9 cellular contexts compared by ENCODE assay signal in genomic region chr1:160209041-160209655, GRCh38. TPM values are rescaled to one million over a fixed set of nuclear protein-coding genes. Genes with fewer than 3 reads are reported as not detected.
DNase-seq lines count a peak whose midpoint lies in the region; ATAC-seq and TF ChIP-seq lines count a peak whose summit lies in the region.
"Had no signal": no experiment of that assay in that cellular context is flagged by ENCODE, and none has a peak within 500 bp of the region (broad histone marks: within the 10 kb centered on the region; RNA-seq: fewer than 3 reads in every experiment).

No MANE protein-coding gene starts in this region.

- peaks cover 32% of the 10 kb centered on the region for H3K4me1 Mint-ChIP-seq in activated CD8-positive, alpha-beta memory T cell treated with anti-CD3 and anti-CD28 coated beads, Interleukin-2, amount 10 ng/mL, durations not matched to agents 7 days and 5 days
- peaks cover 26% of the 10 kb centered on the region for H3K4me1 Mint-ChIP-seq in activated naive CD8-positive, alpha-beta T cell treated with anti-CD3 and anti-CD28 coated beads, Interleukin-2, amount 10 ng/mL, durations not matched to agents 7 days and 5 days

- H3K9me3 ChIP-seq in lung (ENCODE audit: control insufficient read depth in 2 of 2, insufficient read depth in 1 of 2, low read length in 1 of 2) = peaks cover 0 to 3% of the 10 kb centered on the region in 2 donors
- H3K9me3 ChIP-seq in effector memory CD4-positive, alpha-beta T cell (ENCODE audit: control insufficient read depth, low read length) = no peaks in the 10 kb centered on the region

- POLR2A ChIA-PET in activated naive CD8-positive, alpha-beta T cell treated with anti-CD3 and anti-CD28 coated beads, Interleukin-2, amount 10 ng/mL, durations not matched to agents 7 days and 5 days (lab: Charles Lee) = interaction anchor here (1.4 kb wide), 1 partner anchor 10 kb away, joined by 3 read pairs; no protein-coding TSS in a partner anchor

- ATAC-seq in activated CD8-positive, alpha-beta memory T cell treated with anti-CD3 and anti-CD28 coated beads, Interleukin-2, amount 10 ng/mL, durations not matched to agents 7 days and 5 days = no peak
- ATAC-seq in activated naive CD8-positive, alpha-beta T cell treated with anti-CD3 and anti-CD28 coated beads, Interleukin-2, amount 10 ng/mL, durations not matched to agents 7 days and 5 days (ENCODE audit: low read depth) = no peak
- ATAC-seq in lung (ENCODE audit: insufficient read depth, low FRiP score) (no peak), HG03097 (IDR thresholded peaks at IDR 0.05; ENCODE audit: low FRiP score, unreplicated experiment) (no peak)

- no peaks in the 10 kb centered on the region for H3K27me3 ChIP-seq in lung (ENCODE audit: control insufficient read depth, insufficient read depth)
- H3K27me3 ChIP-seq in effector memory CD4-positive, alpha-beta T cell (replicated peaks; ENCODE audit: control insufficient read depth, insufficient read depth, low read length, poor library complexity, severe bottlenecking) = no peaks in the 10 kb centered on the region

- peaks cover 18% of the 10 kb centered on the region for H3K36me3 Mint-ChIP-seq in activated CD8-positive, alpha-beta memory T cell treated with anti-CD3 and anti-CD28 coated beads, Interleukin-2, amount 10 ng/mL, durations not matched to agents 7 days and 5 days
- peaks cover 9% of the 10 kb centered on the region for H3K36me3 Mint-ChIP-seq in activated naive CD8-positive, alpha-beta T cell treated with anti-CD3 and anti-CD28 coated beads, Interleukin-2, amount 10 ng/mL, durations not matched to agents 7 days and 5 days

- WGBS in lung, 2 donors = 59 to 77% methylated on average over 5 of the region's 5 CpGs

- no peaks in the 10 kb centered on the region for H3K27me3 Mint-ChIP-seq in activated CD8-positive, alpha-beta memory T cell treated with anti-CD3 and anti-CD28 coated beads, Interleukin-2, amount 10 ng/mL, durations not matched to agents 7 days and 5 days
- H3K27me3 Mint-ChIP-seq in activated naive CD8-positive, alpha-beta T cell treated with anti-CD3 and anti-CD28 coated beads, Interleukin-2, amount 10 ng/mL, durations not matched to agents 7 days and 5 days = no peaks in the 10 kb centered on the region

- H3K27ac ChIP-seq in lung (ENCODE audit: low read depth in 1 of 2, low read length in 1 of 2) (peak overlapping the region; percentile 11 to 36), substantia nigra (ENCODE audit: low read depth, low read length, poor library complexity, severe bottlenecking) (peak overlapping the region; percentile 90)
- no peak overlapping the region for H3K27ac ChIP-seq in effector memory CD4-positive, alpha-beta T cell (ENCODE audit: insufficient read depth, low read length, poor library complexity, severe bottlenecking)

- peak overlapping the region; percentile 23 for H3K27ac Mint-ChIP-seq in activated CD8-positive, alpha-beta memory T cell treated with anti-CD3 and anti-CD28 coated beads, Interleukin-2, amount 10 ng/mL, durations not matched to agents 7 days and 5 days
- H3K27ac Mint-ChIP-seq in activated naive CD8-positive, alpha-beta T cell treated with anti-CD3 and anti-CD28 coated beads, Interleukin-2, amount 10 ng/mL, durations not matched to agents 7 days and 5 days = peak overlapping the region; percentile 10

- H3K9me3 Mint-ChIP-seq in activated CD8-positive, alpha-beta memory T cell treated with anti-CD3 and anti-CD28 coated beads, Interleukin-2, amount 10 ng/mL, durations not matched to agents 7 days and 5 days (ENCODE audit: low read depth) = no peaks in the 10 kb centered on the region
- no peaks in the 10 kb centered on the region for H3K9me3 Mint-ChIP-seq in activated naive CD8-positive, alpha-beta T cell treated with anti-CD3 and anti-CD28 coated beads, Interleukin-2, amount 10 ng/mL, durations not matched to agents 7 days and 5 days

- no peak overlapping the region for H3K4me3 ChIP-seq in lung
- H3K4me3 ChIP-seq in effector memory CD4-positive, alpha-beta T cell (ENCODE audit: insufficient read depth, low read depth, low read length, poor library complexity, severe bottlenecking) = no peak overlapping the region

- H3K36me3 ChIP-seq in lung (ENCODE audit: control insufficient read depth in 2 of 2, insufficient read depth in 2 of 2, low read length in 2 of 2) = peaks cover 31 to 40% of the 10 kb centered on the region in 2 donors
- peaks cover 20% of the 10 kb centered on the region for H3K36me3 ChIP-seq in effector memory CD4-positive, alpha-beta T cell (ENCODE audit: control insufficient read depth, insufficient read depth, low read length)

- TF ChIP-seq CTCF in lung (IDR thresholded peaks at IDR 0.05; ENCODE audit: control extremely low read depth, extremely low read depth) = no peak

- peak; percentile 9 for DNase-seq in activated CD8-positive, alpha-beta memory T cell treated with anti-CD3 and anti-CD28 coated beads, Interleukin-2, amount 10 ng/mL, durations not matched to agents 7 days and 5 days
- DNase-seq in activated CD8-positive, alpha-beta memory T cell treated with anti-CD3 and anti-CD28 coated beads for 24 hours = no peak
- DNase-seq in activated naive CD8-positive, alpha-beta T cell treated with anti-CD3 and anti-CD28 coated beads, Interleukin-2, amount 10 ng/mL, durations not matched to agents 7 days and 5 days = no peak
- no peak for DNase-seq in lung (ENCODE audit: low spot score)
- DNase-seq in substantia nigra (lab: John Stamatoyannopoulos, UW) = peak in 1 of 49 donors; percentile 54
- DNase-seq in effector memory CD4-positive, alpha-beta T cell = no peak
- no peak for DNase-seq in activated gamma-delta T cell treated with Interleukin-2 at 50 U/mL for 16 hours

- CTCF ChIA-PET in activated CD8-positive, alpha-beta memory T cell treated with anti-CD3 and anti-CD28 coated beads, Interleukin-2, amount 10 ng/mL, durations not matched to agents 7 days and 5 days (lab: Charles Lee) = interaction anchor here (0.8 to 2.0 kb wide), 5 partner anchors 16 to 107 kb away, joined by 3 to 8 read pairs (median 4); no protein-coding TSS in a partner anchor

- peaks cover 35 to 39% of the 10 kb centered on the region in 2 donors for H3K4me1 ChIP-seq in lung (ENCODE audit: control insufficient read depth in 2 of 2, insufficient read depth in 2 of 2, low read length in 2 of 2)
- H3K4me1 ChIP-seq in effector memory CD4-positive, alpha-beta T cell (ENCODE audit: control insufficient read depth, insufficient read depth, low read length, poor library complexity, severe bottlenecking) = peaks cover 12% of the 10 kb centered on the region

- H3K4me3 Mint-ChIP-seq in activated CD8-positive, alpha-beta memory T cell treated with anti-CD3 and anti-CD28 coated beads, Interleukin-2, amount 10 ng/mL, durations not matched to agents 7 days and 5 days = no peak overlapping the region
- no peak overlapping the region for H3K4me3 Mint-ChIP-seq in activated naive CD8-positive, alpha-beta T cell treated with anti-CD3 and anti-CD28 coated beads, Interleukin-2, amount 10 ng/mL, durations not matched to agents 7 days and 5 days

RNA-seq across cellular contexts. Expression of gene PEA15, which starts 4.0 kb away (rescaled TPM):
- total RNA-seq in activated CD8-positive, alpha-beta memory T cell treated with anti-CD3 and anti-CD28 coated beads, Interleukin-2, amount 10 ng/mL, durations not matched to agents 7 days and 5 days = 10 to 100 TPM; 36.0 to 43.2 TPM
- 10 to 100 TPM; 27.5 to 28.3 TPM for total RNA-seq in activated naive CD8-positive, alpha-beta T cell treated with anti-CD3 and anti-CD28 coated beads, Interleukin-2, amount 10 ng/mL, durations not matched to agents 7 days and 5 days
- total RNA-seq in lung = 100 to 1,000 TPM in 1 of 2 donors, 10 to 100 TPM in 1; 76.0 to 133 TPM
- 100 to 1,000 TPM; 139 to 261 TPM for polyA plus RNA-seq in lung

RNA-seq across cellular contexts. Expression of gene CASQ1, which starts 18.8 kb away (rescaled TPM):
- total RNA-seq in activated CD8-positive, alpha-beta memory T cell treated with anti-CD3 and anti-CD28 coated beads, Interleukin-2, amount 10 ng/mL, durations not matched to agents 7 days and 5 days = under 1 TPM in 1 of 2 experiments, not detected in 1; 0.68 TPM
- total RNA-seq in activated naive CD8-positive, alpha-beta T cell treated with anti-CD3 and anti-CD28 coated beads, Interleukin-2, amount 10 ng/mL, durations not matched to agents 7 days and 5 days = not detected
- under 1 TPM; 0.25 to 0.37 TPM for total RNA-seq in lung
- under 1 TPM; 0.08 to 0.26 TPM for polyA plus RNA-seq in lung
- total RNA-seq: M059J had no signal

RNA-seq across cellular contexts. Expression of gene DCAF8, which starts 53.2 kb away (rescaled TPM):
- 100 to 1,000 TPM; 115 to 117 TPM for total RNA-seq in activated CD8-positive, alpha-beta memory T cell treated with anti-CD3 and anti-CD28 coated beads, Interleukin-2, amount 10 ng/mL, durations not matched to agents 7 days and 5 days
- total RNA-seq in activated naive CD8-positive, alpha-beta T cell treated with anti-CD3 and anti-CD28 coated beads, Interleukin-2, amount 10 ng/mL, durations not matched to agents 7 days and 5 days = 100 to 1,000 TPM; 147 to 150 TPM
- total RNA-seq in lung = 100 to 1,000 TPM; 104 to 207 TPM
- 10 to 100 TPM; 64.0 to 72.4 TPM for polyA plus RNA-seq in lung

RNA-seq across cellular contexts. Expression of gene ATP1A4, which starts 57.7 kb away (rescaled TPM):
- under 1 TPM in 1 of 2 experiments, not detected in 1; 0.40 TPM for total RNA-seq in activated CD8-positive, alpha-beta memory T cell treated with anti-CD3 and anti-CD28 coated beads, Interleukin-2, amount 10 ng/mL, durations not matched to agents 7 days and 5 days
- not detected for total RNA-seq in activated naive CD8-positive, alpha-beta T cell treated with anti-CD3 and anti-CD28 coated beads, Interleukin-2, amount 10 ng/mL, durations not matched to agents 7 days and 5 days
- under 1 TPM in 1 of 2 donors, not detected in 1; 0.06 TPM for total RNA-seq in lung
- under 1 TPM; 0.08 to 0.09 TPM for polyA plus RNA-seq in lung
- total RNA-seq: M059J had no signal
